ENCODE assay signal across 15 cellular contexts in genomic region chr6:11370191-11371018, GRCh38.
DNase-seq lines count a peak whose midpoint lies in the region; ATAC-seq and TF ChIP-seq lines count a peak whose summit lies in the region.
"Had no signal": no experiment of that assay in that cellular context is flagged by ENCODE, and none has a peak within 500 bp of the region (broad histone marks: within the 10 kb centered on the region; RNA-seq: fewer than 3 reads in every experiment).

No MANE protein-coding gene starts in this region.

- no peak overlapping the region for H2BK120ac ChIP-seq in H9 (ENCODE audit: low read depth, low read length, poor library complexity, severe bottlenecking)

- no peak for ATAC-seq in activated naive CD8-positive, alpha-beta T cell treated with anti-CD3 and anti-CD28 coated beads, Interleukin-2, amount 10 ng/mL, durations not matched to agents 7 days and 5 days (ENCODE audit: low read depth)
- ATAC-seq in sciatic nerve (peak; percentile 50), GM19351 (IDR thresholded peaks at IDR 0.05; ENCODE audit: unreplicated experiment) (no peak), T-cell (replicated peaks in 1 of 4) (no peak)
- ATAC-seq: mucosa of descending colon had no signal

- H2BK12ac ChIP-seq in H9 (ENCODE audit: insufficient read length, low read depth, low read length) = no peak overlapping the region

- no peak overlapping the region for H3K56ac ChIP-seq in H9 (ENCODE audit: insufficient read length, low read depth, low read length)

- no peaks in the 10 kb centered on the region for H3K23me2 ChIP-seq in H9 (ENCODE audit: insufficient read length, low read depth, low read length, poor library complexity, severe bottlenecking)

- peaks cover 45% of the 10 kb centered on the region for H3K4me1 ChIP-seq in Caco-2
- H3K4me1 ChIP-seq in left ventricle myocardium inferior = peaks cover 52% of the 10 kb centered on the region
- no peaks in the 10 kb centered on the region for H3K4me1 ChIP-seq in H9 (ENCODE audit: insufficient read depth, low read length)

- in situ Hi-C loops in ACHN (cut with HindIII; ENCODE audit: low pct_ligation_motif_present, low pct_unique_long_range_greater_than_20kb, low sequenced_read_pairs) = no loop called here

- no peak overlapping the region for H2BK20ac ChIP-seq in H9 (ENCODE audit: low read depth, low read length, poor library complexity, severe bottlenecking)

- H3K14ac ChIP-seq in H9 (ENCODE audit: insufficient read depth, low read length) = no peak overlapping the region; the same call in 1 of the 2 replicates

- H3K9me3 ChIP-seq in Caco-2 = no peaks in the 10 kb centered on the region
- no peaks in the 10 kb centered on the region for H3K9me3 ChIP-seq in left ventricle myocardium inferior (replicated peaks)
- no peaks in the 10 kb centered on the region for H3K9me3 ChIP-seq in H9 (ENCODE audit: control insufficient read depth, low read depth, low read length)
- H3K9me3 ChIP-seq: mucosa of descending colon had no signal

- H3K27me3 Mint-ChIP-seq in Caco-2 (ENCODE audit: insufficient read depth, unreplicated experiment) (no peaks in the 10 kb centered on the region), T-cell (no peaks in the 10 kb centered on the region), H9 (ENCODE audit: low read depth) (peaks cover 3% of the 10 kb centered on the region; the same call in 1 of the 2 replicates)
- no peaks in the 10 kb centered on the region for H3K27me3 Mint-ChIP-seq in activated naive CD8-positive, alpha-beta T cell treated with anti-CD3 and anti-CD28 coated beads, Interleukin-2, amount 10 ng/mL, durations not matched to agents 7 days and 5 days

- H3K4me1 Mint-ChIP-seq in Caco-2 (ENCODE audit: low read depth, unreplicated experiment) = peaks cover 33% of the 10 kb centered on the region
- peaks cover 56% of the 10 kb centered on the region for H3K4me1 Mint-ChIP-seq in activated naive CD8-positive, alpha-beta T cell treated with anti-CD3 and anti-CD28 coated beads, Interleukin-2, amount 10 ng/mL, durations not matched to agents 7 days and 5 days
- H3K4me1 Mint-ChIP-seq in T-cell = peaks cover 77 to 85% (median 78%) of the 10 kb centered on the region in 3 donors
- H3K4me1 Mint-ChIP-seq in H9 = peaks cover 27% of the 10 kb centered on the region in 2 experiments

- H3K36me3 Mint-ChIP-seq in Caco-2 (ENCODE audit: insufficient read depth, unreplicated experiment) = peaks cover 25% of the 10 kb centered on the region
- peaks cover 54% of the 10 kb centered on the region for H3K36me3 Mint-ChIP-seq in activated naive CD8-positive, alpha-beta T cell treated with anti-CD3 and anti-CD28 coated beads, Interleukin-2, amount 10 ng/mL, durations not matched to agents 7 days and 5 days
- H3K36me3 Mint-ChIP-seq in T-cell = peaks cover 54% of the 10 kb centered on the region
- H3K36me3 Mint-ChIP-seq in H9 (ENCODE audit: insufficient read depth in 1 of 3, low read depth in 3 of 3) = peaks cover 1 to 2% (median 1%) of the 10 kb centered on the region in 3 experiments; a peak in 2 of 7 replicates

- intact Hi-C loops in Caco-2 (cut with micrococcal nuclease; ENCODE audit: unreplicated experiment) (no loop called here), left ventricle myocardium inferior (cut with micrococcal nuclease) (no loop called here), sciatic nerve (cut with DNase I) (no loop called here)

- no peak for TF ChIP-seq CTCF in Caco-2 (IDR thresholded peaks at IDR 0.05; ENCODE audit: insufficient read depth in 1 of 2, low read depth in 1 of 2, low read length in 1 of 2, severe bottlenecking in 1 of 2, unreplicated experiment in 1 of 2)
- no peak for TF ChIP-seq CTCF in left ventricle myocardium inferior (IDR thresholded peaks at IDR 0.05; ENCODE audit: borderline replicate concordance)
- TF ChIP-seq CTCF in H9 (conservative IDR thresholded peaks at IDR 0.05) = no peak

- DNase-seq in Caco-2 (no peak), left ventricle myocardium inferior (no peak), sciatic nerve (ENCODE audit: low spot score) (no peak), ACHN (no peak), T-cell (no peak), H9 (no peak)
- DNase-seq in activated naive CD8-positive, alpha-beta T cell treated with anti-CD3 and anti-CD28 coated beads, Interleukin-2, amount 10 ng/mL, durations not matched to agents 7 days and 5 days = no peak
- DNase-seq: activated CD4-positive, alpha-beta T cell treated with anti-CD3 and anti-CD28 coated beads for 1 hour; activated effector memory CD4-positive, alpha-beta T cell treated with Interleukin-2 at 50 U/mL for 16 hours; hippocampal formation; mucosa of descending colon; NCI-H1092; NCI-H524 treated with DMSO at 0.1 percent for 48 hours had no signal

- CTCF ChIA-PET in Caco-2 (lab: Charles Lee) = no interaction called here
- CTCF ChIA-PET in T-cell (lab: Charles Lee) = no interaction called here

- H2BK15ac ChIP-seq in H9 (ENCODE audit: low read depth, low read length) = no peak overlapping the region

- WGBS in H9 (ENCODE audit: extremely low coverage, insufficient read length, low lambda C conversion rate) = no CpG with 5 or more reads among the region's 24 CpGs

- no peaks in the 10 kb centered on the region for H3K79me1 ChIP-seq in H9 (ENCODE audit: insufficient read depth, low read depth, low read length, poor library complexity, severe bottlenecking)

- no peak overlapping the region for H4K91ac ChIP-seq in H9 (ENCODE audit: insufficient read length, low read depth, low read length)

- no peaks in the 10 kb centered on the region for H3K36me3 ChIP-seq in Caco-2 (ENCODE audit: control insufficient read depth, insufficient read depth, low read length)
- H3K36me3 ChIP-seq in left ventricle myocardium inferior = no peaks in the 10 kb centered on the region

- H4K5ac ChIP-seq in H9 (ENCODE audit: insufficient read length, low read depth, low read length) = no peak overlapping the region

- no peak overlapping the region for H3K9ac ChIP-seq in H9 (ENCODE audit: extremely low read depth, insufficient read length, low read length)
- H3K9ac ChIP-seq: BLaER1 treated with 17β-estradiol and CSF1 and Interleukin-3, amounts not matched to agents 10 nM and 100 nM had no signal

- H3K18ac ChIP-seq in H9 (ENCODE audit: insufficient read length, low read depth, low read length) = no peak overlapping the region

- H2AFZ ChIP-seq in H9 (ENCODE audit: low read length) = no peak overlapping the region

- BruUV-seq in Caco-2 (replicated peaks; lab: Mats Ljungman, UMichigan) = no TSS peak

- H3K4me3 ChIP-seq in Caco-2 (ENCODE audit: low read depth, low read length) = no peak overlapping the region
- no peak overlapping the region for H3K4me3 ChIP-seq in left ventricle myocardium inferior
- H3K4me3 ChIP-seq: BLaER1 treated with 17β-estradiol and CSF1 and Interleukin-3, amounts not matched to agents 10 nM and 100 nM; mucosa of descending colon had no signal

- no peaks in the 10 kb centered on the region for H4K20me1 ChIP-seq in H9 (ENCODE audit: control insufficient read depth, insufficient read depth, insufficient read length)
- H4K20me1 ChIP-seq: BLaER1 treated with 17β-estradiol and CSF1 and Interleukin-3, amounts not matched to agents 10 nM and 100 nM had no signal

- H3T11ph ChIP-seq in H9 (ENCODE audit: low read length) = no peak overlapping the region

- 0 out of 2 replicates have a peak, but pooled peaks cover 1% of the 10 kb centered on the region for H3K79me2 ChIP-seq in H9 (ENCODE audit: insufficient read depth, low read length)

- H2AK5ac ChIP-seq in H9 (ENCODE audit: insufficient read length, low read length) = no peak overlapping the region

- H3K27ac Mint-ChIP-seq in Caco-2 (ENCODE audit: unreplicated experiment) (peak overlapping the region; percentile 27), T-cell (peak overlapping the region in 1 of 2 donors; percentile 40), H9 (peak overlapping the region in 1 of 3 experiments; percentile 7; a peak in 1 of 7 replicates)
- peak overlapping the region; percentile 38 for H3K27ac Mint-ChIP-seq in activated naive CD8-positive, alpha-beta T cell treated with anti-CD3 and anti-CD28 coated beads, Interleukin-2, amount 10 ng/mL, durations not matched to agents 7 days and 5 days

- H3K9me3 Mint-ChIP-seq in Caco-2 (ENCODE audit: unreplicated experiment) = peaks cover 18% of the 10 kb centered on the region
- H3K9me3 Mint-ChIP-seq in activated naive CD8-positive, alpha-beta T cell treated with anti-CD3 and anti-CD28 coated beads, Interleukin-2, amount 10 ng/mL, durations not matched to agents 7 days and 5 days = peaks cover under 1% of the 10 kb centered on the region
- H3K9me3 Mint-ChIP-seq in T-cell = peaks cover 0 to 6% (median 0%) of the 10 kb centered on the region in 3 donors
- H3K9me3 Mint-ChIP-seq in H9 = peaks cover 0 to 2% of the 10 kb centered on the region in 2 experiments; a peak in 2 of 5 replicates

- peak overlapping the region; percentile 88 for H3K27ac ChIP-seq in left ventricle myocardium inferior (replicated peaks)
- H3K27ac ChIP-seq in H9 (ENCODE audit: insufficient read length, low read depth, low read length) = no peak overlapping the region
- H3K27ac ChIP-seq: BLaER1 treated with 17β-estradiol and CSF1 and Interleukin-3, amounts not matched to agents 10 nM and 100 nM had no signal

- H4K8ac ChIP-seq in H9 (replicated peaks; ENCODE audit: insufficient read length, low read depth, low read length) = no peak overlapping the region

- no peak overlapping the region for H3K4me3 Mint-ChIP-seq in Caco-2 (ENCODE audit: unreplicated experiment)
- no peak overlapping the region for H3K4me3 Mint-ChIP-seq in activated naive CD8-positive, alpha-beta T cell treated with anti-CD3 and anti-CD28 coated beads, Interleukin-2, amount 10 ng/mL, durations not matched to agents 7 days and 5 days
- no peak overlapping the region for H3K4me3 Mint-ChIP-seq in T-cell
- no peak overlapping the region for H3K4me3 Mint-ChIP-seq in H9

- H3K27me3 ChIP-seq in Caco-2 (replicated peaks; ENCODE audit: control insufficient read depth, insufficient read depth, low read length) (no peaks in the 10 kb centered on the region), left ventricle myocardium inferior (ENCODE audit: low read depth) (no peaks in the 10 kb centered on the region), H9 (ENCODE audit: insufficient read depth, low read length) (no peaks in the 10 kb centered on the region)
- H3K27me3 ChIP-seq: BLaER1 treated with 17β-estradiol and CSF1 and Interleukin-3, amounts not matched to agents 10 nM and 100 nM had no signal

- no peak overlapping the region for H3K4ac ChIP-seq in H9 (ENCODE audit: low read depth, low read length)

- no peak overlapping the region for H2BK5ac ChIP-seq in H9 (ENCODE audit: insufficient read length, low read length)

- POLR2A ChIA-PET in Caco-2 (lab: Charles Lee) = no interaction called here
- POLR2A ChIA-PET in activated naive CD8-positive, alpha-beta T cell treated with anti-CD3 and anti-CD28 coated beads, Interleukin-2, amount 10 ng/mL, durations not matched to agents 7 days and 5 days (lab: Charles Lee) = no interaction called here
- POLR2A ChIA-PET in T-cell (lab: Charles Lee) = interaction anchor here in 1 of 2 donors (1.5 kb wide), 1 partner anchor 11 kb away, joined by 3 read pairs; no protein-coding TSS in a partner anchor

- no peak overlapping the region for H3K23ac ChIP-seq in H9 (ENCODE audit: insufficient read length, low read depth, low read length)

- no peak overlapping the region for H3K4me2 ChIP-seq in H9 (ENCODE audit: insufficient read depth, insufficient read length, low read length)
